ENCODE assay signal across 8 cellular contexts in genomic region chr1:44029260-44029910, GRCh38. TPM values are rescaled to one million over a fixed set of nuclear protein-coding genes. Genes with fewer than 3 reads are reported as not detected.
DNase-seq lines count a peak whose midpoint lies in the region; ATAC-seq and FAIRE-seq lines count a peak whose summit lies in the region.

No MANE protein-coding gene starts in this region.

- H3K4me2 ChIP-seq in BLaER1 treated with 17β-estradiol and CSF1 and Interleukin-3, amounts not matched to agents 10 nM and 100 nM = peak overlapping the region; percentile 95 to 100 (median 96)

- no peak for FAIRE-seq in GM19239 (lab: Jason Lieb, UNC)

- H3K27ac ChIP-seq in BLaER1 treated with 17β-estradiol and CSF1 and Interleukin-3, amounts not matched to agents 10 nM and 100 nM = peak overlapping the region; percentile 45 to 96 (median 86); a peak in 21 of 22 replicates
- peak overlapping the region; percentile 38 for H3K27ac ChIP-seq in right cardiac atrium (ENCODE audit: low read length)
- peak overlapping the region in 20 of 21 experiments; percentile 62 to 96 (median 86) for H3K27ac ChIP-seq in skin epidermis

- DNase-seq in GM19239 (ENCODE audit: insufficient read length, low spot score) (peak; percentile 46), right cardiac atrium (no peak), SHP77 treated with DMSO at 0.1 percent for 48 hours (lab: John Stamatoyannopoulos, UW) (no peak), NCI-H146 (lab: John Stamatoyannopoulos, UW) (no peak)
- DNase-seq in activated T-helper 1 cell treated with anti-CD3 and anti-CD28 coated beads, Interleukin-12 subunit alpha, Interleukin-12 subunit beta, Interleukin-2, Interleukin-4 antibody, amounts not matched to agents 30 ng/mL and 10 ng/mL and 1 ng/mL, durations not matched to agents 14 hours and 24 hours and 36 hours (ENCODE audit: low spot score) = no peak

- peaks cover 10 to 22% (median 16%) of the 10 kb centered on the region in 11 experiments for H3K27me3 ChIP-seq in BLaER1 treated with 17β-estradiol and CSF1 and Interleukin-3, amounts not matched to agents 10 nM and 100 nM
- no peaks in the 10 kb centered on the region for H3K27me3 ChIP-seq in right cardiac atrium (ENCODE audit: control insufficient read depth, insufficient read depth)

- peak overlapping the region; percentile 92 for H3K27ac Mint-ChIP-seq in activated T-helper 1 cell treated with anti-CD3 and anti-CD28 coated beads, Interleukin-12 subunit alpha, Interleukin-12 subunit beta, Interleukin-2, Interleukin-4 antibody, amounts not matched to agents 30 ng/mL and 10 ng/mL and 1 ng/mL, durations not matched to agents 14 hours and 24 hours and 36 hours

- H4K20me1 ChIP-seq in BLaER1 treated with 17β-estradiol and CSF1 and Interleukin-3, amounts not matched to agents 10 nM and 100 nM = peaks cover 0 to 5% (median 0%) of the 10 kb centered on the region in 11 experiments; a peak in 2 of 22 replicates

- 25% methylated on average over 17 of the region's 17 CpGs for whole genome bisulfite sequencing in right cardiac atrium

- H3K9me3 ChIP-seq in BLaER1 treated with 17β-estradiol and CSF1 and Interleukin-3, amounts not matched to agents 10 nM and 100 nM (replicated peaks in 1 of 11) = no peaks in the 10 kb centered on the region
- no peaks in the 10 kb centered on the region for H3K9me3 ChIP-seq in right cardiac atrium (ENCODE audit: control insufficient read depth, low read length)

- H3K9ac ChIP-seq in BLaER1 treated with 17β-estradiol and CSF1 and Interleukin-3, amounts not matched to agents 10 nM and 100 nM = peak overlapping the region; percentile 79 to 96 (median 83)

- peaks cover 10 to 46% (median 28%) of the 10 kb centered on the region in 10 experiments for H3K4me1 ChIP-seq in BLaER1 treated with 17β-estradiol and CSF1 and Interleukin-3, amounts not matched to agents 10 nM and 100 nM
- H3K4me1 ChIP-seq in right cardiac atrium (ENCODE audit: control insufficient read depth, insufficient read depth, low read length) = no peaks in the 10 kb centered on the region

- H3K9me3 Mint-ChIP-seq in activated T-helper 1 cell treated with anti-CD3 and anti-CD28 coated beads, Interleukin-12 subunit alpha, Interleukin-12 subunit beta, Interleukin-2, Interleukin-4 antibody, amounts not matched to agents 30 ng/mL and 10 ng/mL and 1 ng/mL, durations not matched to agents 14 hours and 24 hours and 36 hours = no peaks in the 10 kb centered on the region

- H3K4me1 Mint-ChIP-seq in activated T-helper 1 cell treated with anti-CD3 and anti-CD28 coated beads, Interleukin-12 subunit alpha, Interleukin-12 subunit beta, Interleukin-2, Interleukin-4 antibody, amounts not matched to agents 30 ng/mL and 10 ng/mL and 1 ng/mL, durations not matched to agents 14 hours and 24 hours and 36 hours (ENCODE audit: low read depth) = peaks cover 30% of the 10 kb centered on the region

- H3K27me3 Mint-ChIP-seq in activated T-helper 1 cell treated with anti-CD3 and anti-CD28 coated beads, Interleukin-12 subunit alpha, Interleukin-12 subunit beta, Interleukin-2, Interleukin-4 antibody, amounts not matched to agents 30 ng/mL and 10 ng/mL and 1 ng/mL, durations not matched to agents 14 hours and 24 hours and 36 hours (ENCODE audit: insufficient read depth) = peaks cover 2% of the 10 kb centered on the region

- intact Hi-C loops in activated T-helper 1 cell treated with anti-CD3 and anti-CD28 coated beads, Interleukin-12 subunit alpha, Interleukin-12 subunit beta, Interleukin-2, Interleukin-4 antibody, amounts not matched to agents 30 ng/mL and 10 ng/mL and 1 ng/mL, durations not matched to agents 14 hours and 24 hours and 36 hours (cut with micrococcal nuclease) = no loop called here
- intact Hi-C loops in right cardiac atrium (cut with DNase I) = no loop called here

- H3K4me3 ChIP-seq in BLaER1 treated with 17β-estradiol and CSF1 and Interleukin-3, amounts not matched to agents 10 nM and 100 nM = peak overlapping the region; percentile 75 to 87 (median 80)
- peak overlapping the region; percentile 74 for H3K4me3 ChIP-seq in right cardiac atrium (ENCODE audit: low read length)
- H3K4me3 ChIP-seq in skin epidermis = peak overlapping the region; percentile 55 to 76 (median 71)

- peaks cover 2% of the 10 kb centered on the region for H3K36me3 Mint-ChIP-seq in activated T-helper 1 cell treated with anti-CD3 and anti-CD28 coated beads, Interleukin-12 subunit alpha, Interleukin-12 subunit beta, Interleukin-2, Interleukin-4 antibody, amounts not matched to agents 30 ng/mL and 10 ng/mL and 1 ng/mL, durations not matched to agents 14 hours and 24 hours and 36 hours (ENCODE audit: low read depth)

- peak; percentile 13 for ATAC-seq in HG03457 (IDR thresholded peaks at IDR 0.05; ENCODE audit: unreplicated experiment)
- ATAC-seq in right cardiac atrium = peak; percentile 1 to 22

- no peaks in the 10 kb centered on the region for H3K36me3 ChIP-seq in BLaER1 treated with 17β-estradiol and CSF1 and Interleukin-3, amounts not matched to agents 10 nM and 100 nM

- peak overlapping the region; percentile 90 for H3K4me3 Mint-ChIP-seq in activated T-helper 1 cell treated with anti-CD3 and anti-CD28 coated beads, Interleukin-12 subunit alpha, Interleukin-12 subunit beta, Interleukin-2, Interleukin-4 antibody, amounts not matched to agents 30 ng/mL and 10 ng/mL and 1 ng/mL, durations not matched to agents 14 hours and 24 hours and 36 hours

RNA-seq across cellular contexts. Expression of gene SLC6A9, which starts 1.9 kb away (rescaled TPM):
- 7.0 and 7.4 TPM in 2 replicates for total RNA-seq in activated T-helper 1 cell treated with anti-CD3 and anti-CD28 coated beads, Interleukin-12 subunit alpha, Interleukin-12 subunit beta, Interleukin-2, Interleukin-4 antibody, amounts not matched to agents 30 ng/mL and 10 ng/mL and 1 ng/mL, durations not matched to agents 14 hours and 24 hours and 36 hours
- 1 to 10 TPM in 3 of 4 donors, under 1 TPM in 1; 0.95 to 1.6 (median 1.3) TPM for total RNA-seq in right cardiac atrium
- 1.0 TPM for polyA plus RNA-seq in right cardiac atrium

RNA-seq across cellular contexts. Expression of gene CCDC24, which starts 38.0 kb away (rescaled TPM):
- 2.7 TPM in 2 replicates for total RNA-seq in activated T-helper 1 cell treated with anti-CD3 and anti-CD28 coated beads, Interleukin-12 subunit alpha, Interleukin-12 subunit beta, Interleukin-2, Interleukin-4 antibody, amounts not matched to agents 30 ng/mL and 10 ng/mL and 1 ng/mL, durations not matched to agents 14 hours and 24 hours and 36 hours
- total RNA-seq in right cardiac atrium = 1 to 10 TPM; 1.2 to 2.5 (median 1.9) TPM
- 2.8 TPM for polyA plus RNA-seq in right cardiac atrium

RNA-seq across cellular contexts. Expression of gene B4GALT2, which starts 50.4 kb away (rescaled TPM):
- total RNA-seq in activated T-helper 1 cell treated with anti-CD3 and anti-CD28 coated beads, Interleukin-12 subunit alpha, Interleukin-12 subunit beta, Interleukin-2, Interleukin-4 antibody, amounts not matched to agents 30 ng/mL and 10 ng/mL and 1 ng/mL, durations not matched to agents 14 hours and 24 hours and 36 hours = 51.2 and 51.3 TPM in 2 replicates
- total RNA-seq in right cardiac atrium = 10 to 100 TPM; 30.5 to 39.1 (median 34.5) TPM
- 29.3 TPM for polyA plus RNA-seq in right cardiac atrium

RNA-seq across cellular contexts. Expression of gene ATP6V0B, which starts 54.6 kb away (rescaled TPM):
- 187 and 195 TPM in 2 replicates for total RNA-seq in activated T-helper 1 cell treated with anti-CD3 and anti-CD28 coated beads, Interleukin-12 subunit alpha, Interleukin-12 subunit beta, Interleukin-2, Interleukin-4 antibody, amounts not matched to agents 30 ng/mL and 10 ng/mL and 1 ng/mL, durations not matched to agents 14 hours and 24 hours and 36 hours
- 100 to 1,000 TPM in 2 of 4 donors, 10 to 100 TPM in 2; 76.9 to 118 (median 99.2) TPM for total RNA-seq in right cardiac atrium
- 111 TPM for polyA plus RNA-seq in right cardiac atrium

RNA-seq across cellular contexts. Expression of gene DPH2, which starts 59.6 kb away (rescaled TPM):
- total RNA-seq in activated T-helper 1 cell treated with anti-CD3 and anti-CD28 coated beads, Interleukin-12 subunit alpha, Interleukin-12 subunit beta, Interleukin-2, Interleukin-4 antibody, amounts not matched to agents 30 ng/mL and 10 ng/mL and 1 ng/mL, durations not matched to agents 14 hours and 24 hours and 36 hours = 73.8 and 74.8 TPM in 2 replicates
- total RNA-seq in right cardiac atrium = 10 to 100 TPM; 14.2 to 19.0 (median 15.4) TPM
- polyA plus RNA-seq in right cardiac atrium = 10.7 TPM
